ENCODE assay signal across 8 cellular contexts in the genomic region with DNA sequence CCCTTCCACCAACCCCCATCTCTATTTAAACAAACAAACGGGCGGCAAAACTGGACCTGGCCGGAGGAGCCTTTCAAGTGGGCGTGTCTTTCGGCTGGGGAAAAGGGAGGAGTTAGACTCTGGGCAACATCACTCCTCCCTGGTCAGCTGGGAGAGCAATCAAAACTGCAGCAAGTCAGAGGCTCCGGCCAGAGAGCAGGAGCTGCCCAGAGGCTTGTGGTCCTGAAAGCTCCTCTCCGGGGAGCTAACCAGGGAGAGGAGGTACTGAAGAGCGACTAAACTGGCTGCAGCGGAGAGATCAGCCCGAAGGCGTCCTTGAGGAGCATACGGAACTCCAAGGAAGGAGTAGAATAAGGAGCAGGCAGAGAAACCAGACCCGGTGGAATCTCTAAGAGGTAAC. TPM values are rescaled to one million over a fixed set of nuclear protein-coding genes. Genes with fewer than 3 reads are reported as not detected.
DNase-seq lines count a peak whose midpoint lies in the region; ATAC-seq, FAIRE-seq and TF ChIP-seq lines count a peak whose summit lies in the region.

A gene with protein sequence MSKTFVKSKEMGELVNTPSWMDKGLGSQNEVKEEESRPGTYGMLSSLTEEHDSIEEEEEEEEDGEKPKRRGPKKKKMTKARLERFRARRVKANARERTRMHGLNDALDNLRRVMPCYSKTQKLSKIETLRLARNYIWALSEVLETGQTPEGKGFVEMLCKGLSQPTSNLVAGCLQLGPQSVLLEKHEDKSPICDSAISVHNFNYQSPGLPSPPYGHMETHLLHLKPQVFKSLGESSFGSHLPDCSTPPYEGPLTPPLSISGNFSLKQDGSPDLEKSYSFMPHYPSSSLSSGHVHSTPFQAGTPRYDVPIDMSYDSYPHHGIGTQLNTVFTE (plus strand): TSS at position 191 of the 400 bp plus-strand sequence. CDS start 6,466 bp downstream, outside the sequence.

- H3K4me1 ChIP-seq in HepG2 (ENCODE audit: insufficient read depth, low read length), result no peaks in the 10 kb centered on the region

- H3K27me3 ChIP-seq in bronchial epithelial cell (ENCODE audit: control insufficient read depth, insufficient read depth, low read length) (no peaks in the 10 kb centered on the region), HepG2 (ENCODE audit: control insufficient read depth in 1 of 2, insufficient read depth in 2 of 2, low read length in 2 of 2) (no peaks in the 10 kb centered on the region)

- H3K36me3 ChIP-seq in bronchial epithelial cell (ENCODE audit: control insufficient read depth, insufficient read depth, low read length), result no peaks in the 10 kb centered on the region
- no peaks in the 10 kb centered on the region for H3K36me3 ChIP-seq in HepG2 (replicated peaks in 1 of 2; ENCODE audit: control insufficient read depth in 1 of 2, insufficient read depth in 2 of 2, low read length in 2 of 2)

- peak; percentile 80 for ATAC-seq in HepG2
- no peak for ATAC-seq in HG03457 (IDR thresholded peaks at IDR 0.05; ENCODE audit: unreplicated experiment)
- no peak for ATAC-seq in activated CD4-positive, CD25-positive, alpha-beta regulatory T cell treated with anti-CD3 and anti-CD28 coated beads, Interleukin-2, amount 50 U/mL, for 24 hours

- H3K79me2 ChIP-seq in HepG2 (ENCODE audit: insufficient read depth, low read length), result no peaks in the 10 kb centered on the region

- H4K20me1 ChIP-seq in HepG2 (ENCODE audit: insufficient read depth, low read length), result no peaks in the 10 kb centered on the region

- TF ChIP-seq POLR2A in HepG2 (IDR thresholded peaks at IDR 0.05; ENCODE audit: insufficient read depth in 1 of 2, low read depth in 2 of 2, low read length in 2 of 2), result no peak

- TF ChIP-seq EP300 in HepG2 (IDR thresholded peaks at IDR 0.05; ENCODE audit: low read depth in 2 of 2, low read length in 2 of 2) (no peak), HepG2 (CRISPR knock-in tag; IDR thresholded peaks at IDR 0.05; ENCODE audit: borderline replicate concordance) (no peak)

- TF ChIP-seq CTCF in bronchial epithelial cell (IDR thresholded peaks at IDR 0.05; ENCODE audit: insufficient read depth, low read length, severe bottlenecking), result no peak
- no peak for TF ChIP-seq CTCF in HepG2 (CRISPR knock-in tag; IDR thresholded peaks at IDR 0.05)

- H2AFZ ChIP-seq in HepG2 (ENCODE audit: low read length), result no peak within 1 kb of the TSS

- no peak within 1 kb of the TSS for H3K4me2 ChIP-seq in HepG2 (ENCODE audit: low read depth, low read length)

- H3K9me3 ChIP-seq in HepG2 (ENCODE audit: low read length), result no peaks in the 10 kb centered on the region

- BruUV-seq in HepG2 (replicated peaks; lab: Mats Ljungman, UMichigan), result no TSS peak

- no peak within 1 kb of the TSS for H3K27ac ChIP-seq in HepG2 (ENCODE audit: extremely low read length, insufficient read depth, low read length)

- no peak within 1 kb of the TSS for H3K9ac ChIP-seq in HepG2 (ENCODE audit: insufficient read depth, low read depth, low read length)

- no peak for FAIRE-seq in bronchial epithelial cell (lab: Jason Lieb, UNC)
- FAIRE-seq in HepG2 (lab: Jason Lieb, UNC), result no peak

- in situ Hi-C loops in HepG2 (cut with HindIII; ENCODE audit: extremely low pct_ligation_motif_present, low pct_unique_long_range_greater_than_20kb), result no loop called here

- TF ChIP-seq RAD21 in HepG2 (CRISPR knock-in tag; IDR thresholded peaks at IDR 0.05), result no peak

- DNase-seq in stimulated activated CD4-positive, alpha-beta T cell treated with anti-CD3 and anti-CD28 coated beads, Interleukin-4, amount 100 ng/mL, for 24 hours, result peak; percentile 13
- no peak for DNase-seq in stimulated activated CD4-positive, alpha-beta T cell treated with anti-CD3 and anti-CD28 coated beads, Interleukin-4, amount 100 ng/mL, for 1 hour
- DNase-seq in NCI-H774 (lab: John Stamatoyannopoulos, UW) (peak; percentile 77), bronchial epithelial cell (ENCODE audit: low read depth) (peak; percentile 57), HepG2 (ENCODE audit: low spot score) (peak; percentile 30), COLO668 (lab: John Stamatoyannopoulos, UW; ENCODE audit: unreplicated experiment) (no peak)

- 8% methylated on average over 13 of the region's 13 CpGs for WGBS in HepG2 (ENCODE audit: low lambda C conversion rate)

- CTCF ChIA-PET in HepG2 (lab: Yijun Ruan, JAX; ENCODE audit: low intra/inter-chr PET ratio, low total read pairs), result no interaction called here

- POLR2A ChIA-PET in HepG2 (lab: Yijun Ruan, JAX), result no interaction called here

- no peak within 1 kb of the TSS for H3K4me3 ChIP-seq in bronchial epithelial cell (ENCODE audit: low read depth, low read length)
- H3K4me3 ChIP-seq in HepG2 (replicated peaks in 1 of 3; ENCODE audit: insufficient read depth in 1 of 3, low read depth in 2 of 3, low read length in 3 of 3), result no peak within 1 kb of the TSS

- intact Hi-C loops in HepG2 (cut with micrococcal nuclease; ENCODE audit: unreplicated experiment), result no loop called here

TF ChIP-seq in HepG2, 621 proteins besides CTCF, POLR2A, EP300 and RAD21 (continues in another document):
- TF ChIP-seq ZNF335 (CRISPR knock-in tag; IDR thresholded peaks at IDR 0.05) (no peak), MIER2 (CRISPR knock-in tag; IDR thresholded peaks at IDR 0.05) (peak; percentile 97), JDP2 (CRISPR knock-in tag; IDR thresholded peaks at IDR 0.05; ENCODE audit: borderline replicate concordance) (no peak), ZNF607 (CRISPR knock-in tag; IDR thresholded peaks at IDR 0.05; ENCODE audit: borderline replicate concordance) (0 out of 2 replicates have a peak, but pooled peaks have one; percentile 45), SALL1 (CRISPR knock-in tag; IDR thresholded peaks at IDR 0.05) (peak; percentile 67; the same call in 1 of the 2 replicates), ZNF709 (CRISPR knock-in tag; IDR thresholded peaks at IDR 0.05) (no peak), EHMT2 (IDR thresholded peaks at IDR 0.05; ENCODE audit: borderline replicate concordance, low read depth, low read length) (peak; percentile 84; the same call in 1 of the 2 replicates)
- TF ChIP-seq, protein P1, sequence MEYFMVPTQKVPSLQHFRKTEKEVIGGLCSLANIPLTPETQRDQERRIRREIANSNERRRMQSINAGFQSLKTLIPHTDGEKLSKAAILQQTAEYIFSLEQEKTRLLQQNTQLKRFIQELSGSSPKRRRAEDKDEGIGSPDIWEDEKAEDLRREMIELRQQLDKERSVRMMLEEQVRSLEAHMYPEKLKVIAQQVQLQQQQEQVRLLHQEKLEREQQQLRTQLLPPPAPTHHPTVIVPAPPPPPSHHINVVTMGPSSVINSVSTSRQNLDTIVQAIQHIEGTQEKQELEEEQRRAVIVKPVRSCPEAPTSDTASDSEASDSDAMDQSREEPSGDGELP (IDR thresholded peaks at IDR 0.05; ENCODE audit: borderline replicate concordance, low read depth), result peak; percentile 25; the same call in 1 of the 2 replicates
- TF ChIP-seq, protein P2, sequence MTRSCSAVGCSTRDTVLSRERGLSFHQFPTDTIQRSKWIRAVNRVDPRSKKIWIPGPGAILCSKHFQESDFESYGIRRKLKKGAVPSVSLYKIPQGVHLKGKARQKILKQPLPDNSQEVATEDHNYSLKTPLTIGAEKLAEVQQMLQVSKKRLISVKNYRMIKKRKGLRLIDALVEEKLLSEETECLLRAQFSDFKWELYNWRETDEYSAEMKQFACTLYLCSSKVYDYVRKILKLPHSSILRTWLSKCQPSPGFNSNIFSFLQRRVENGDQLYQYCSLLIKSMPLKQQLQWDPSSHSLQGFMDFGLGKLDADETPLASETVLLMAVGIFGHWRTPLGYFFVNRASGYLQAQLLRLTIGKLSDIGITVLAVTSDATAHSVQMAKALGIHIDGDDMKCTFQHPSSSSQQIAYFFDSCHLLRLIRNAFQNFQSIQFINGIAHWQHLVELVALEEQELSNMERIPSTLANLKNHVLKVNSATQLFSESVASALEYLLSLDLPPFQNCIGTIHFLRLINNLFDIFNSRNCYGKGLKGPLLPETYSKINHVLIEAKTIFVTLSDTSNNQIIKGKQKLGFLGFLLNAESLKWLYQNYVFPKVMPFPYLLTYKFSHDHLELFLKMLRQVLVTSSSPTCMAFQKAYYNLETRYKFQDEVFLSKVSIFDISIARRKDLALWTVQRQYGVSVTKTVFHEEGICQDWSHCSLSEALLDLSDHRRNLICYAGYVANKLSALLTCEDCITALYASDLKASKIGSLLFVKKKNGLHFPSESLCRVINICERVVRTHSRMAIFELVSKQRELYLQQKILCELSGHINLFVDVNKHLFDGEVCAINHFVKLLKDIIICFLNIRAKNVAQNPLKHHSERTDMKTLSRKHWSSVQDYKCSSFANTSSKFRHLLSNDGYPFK (CRISPR knock-in tag; IDR thresholded peaks at IDR 0.05; ENCODE audit: borderline replicate concordance), result no peak
- TF ChIP-seq, protein P3, sequence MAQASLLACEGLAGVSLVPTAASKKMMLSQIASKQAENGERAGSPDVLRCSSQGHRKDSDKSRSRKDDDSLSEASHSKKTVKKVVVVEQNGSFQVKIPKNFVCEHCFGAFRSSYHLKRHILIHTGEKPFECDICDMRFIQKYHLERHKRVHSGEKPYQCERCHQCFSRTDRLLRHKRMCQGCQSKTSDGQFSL (CRISPR knock-in tag; IDR thresholded peaks at IDR 0.05), result no peak

RNA-seq across cellular contexts. Expression of the gene that starts here (rescaled TPM):
- total RNA-seq in bronchial epithelial cell (not detected in 2 replicates), HepG2 (2016; rRNA removed; fragmentation: Illumina TruSeq; extraction: Trizol) (not detected in 2 replicates)
- total RNA-seq in HepG2 (2016; cell fraction: cytosol; rRNA removed; fragmentation: Illumina TruSeq; extraction: Trizol; ENCODE audit: low read depth), result not detected in 2 replicates
- not detected in 2 replicates for total RNA-seq in HepG2 (2016; cell fraction: insoluble cytoplasmic fraction; rRNA removed; fragmentation: Illumina TruSeq; extraction: Trizol)
- total RNA-seq in HepG2 (2016; cell fraction: membrane; rRNA removed; fragmentation: Illumina TruSeq; extraction: Trizol), result not detected in 2 replicates
- not detected in 2 replicates for total RNA-seq in HepG2 (2016; cell fraction: nucleus; rRNA removed; fragmentation: Illumina TruSeq; extraction: Trizol)
- not detected in 2 replicates for polyA plus RNA-seq in HepG2 (2011; rRNA removed)
- polyA plus RNA-seq in HepG2 (2011; cell fraction: cytosol; rRNA removed), result not detected in 2 replicates
- not detected in 2 replicates for polyA plus RNA-seq in HepG2 (2011; cell fraction: nucleus; rRNA removed)
- polyA plus RNA-seq in HepG2 (2012), result not detected in 2 replicates
- not detected in 2 replicates for polyA plus RNA-seq in HepG2 (2016; cell fraction: cytosol; fragmentation: Illumina TruSeq; extraction: Trizol; ENCODE audit: low read depth)
- polyA plus RNA-seq in HepG2 (2016; cell fraction: insoluble cytoplasmic fraction; fragmentation: Illumina TruSeq; extraction: Trizol; ENCODE audit: low read depth), result not detected in 2 replicates
- not detected in 2 replicates for polyA plus RNA-seq in HepG2 (2016; cell fraction: membrane; fragmentation: Illumina TruSeq; extraction: Trizol; ENCODE audit: low read depth)
- polyA plus RNA-seq in HepG2 (2016; cell fraction: nucleus; fragmentation: Illumina TruSeq; extraction: Trizol; ENCODE audit: insufficient read depth, low read depth), result not detected in 2 replicates
- not detected in 2 replicates for polyA minus RNA-seq in HepG2 (2011; rRNA and poly(A)+ RNA removed; ENCODE audit: low replicate concordance)
- not detected in 2 replicates for polyA minus RNA-seq in HepG2 (2011; cell fraction: cytosol; rRNA and poly(A)+ RNA removed)
- not detected in 2 replicates for polyA minus RNA-seq in HepG2 (2011; cell fraction: nucleus; rRNA and poly(A)+ RNA removed)

Comparison
In these comparisons a context has a peak if more than half of its experiments do, and no peak if none do; other contexts are left out.
1. DNase-seq: peak in stimulated activated CD4-positive, alpha-beta T cell treated with anti-CD3 and anti-CD28 coated beads, Interleukin-4, amount 100 ng/mL, for 24 hours (single experiment) and NCI-H774 (single experiment); none in stimulated activated CD4-positive, alpha-beta T cell treated with anti-CD3 and anti-CD28 coated beads, Interleukin-4, amount 100 ng/mL, for 1 hour (single experiment) and COLO668 (single experiment).
2. Peak in DNase-seq in bronchial epithelial cell; RNA of the gene not detected or under 1 TPM.
3. Peak in DNase-seq and ATAC-seq in HepG2; RNA of the gene not detected or under 1 TPM.